ENCODE assay signal across 8 cellular contexts in genomic region chr14:77040995-77041744, GRCh38. TPM values are rescaled to one million over a fixed set of nuclear protein-coding genes. Genes with fewer than 3 reads are reported as not detected.
DNase-seq lines count a peak whose midpoint lies in the region; ATAC-seq, FAIRE-seq and TF ChIP-seq lines count a peak whose summit lies in the region.

No MANE protein-coding gene starts in this region.

- H3K27me3 ChIP-seq in effector memory CD4-positive, alpha-beta T cell (replicated peaks; ENCODE audit: control insufficient read depth, insufficient read depth, low read length, poor library complexity, severe bottlenecking): no peaks in the 10 kb centered on the region
- no peaks in the 10 kb centered on the region for H3K27me3 ChIP-seq in ovary

- TF ChIP-seq CTCF in ovary (IDR thresholded peaks at IDR 0.05): no peak

- FAIRE-seq in frontal cortex (lab: Jason Lieb, UNC): no peak

- peak overlapping the region; percentile 76 for H3K4me3 ChIP-seq in SK-N-MC
- H3K4me3 ChIP-seq in effector memory CD4-positive, alpha-beta T cell (ENCODE audit: insufficient read depth, low read depth, low read length, poor library complexity, severe bottlenecking): peak overlapping the region; percentile 40
- H3K4me3 ChIP-seq in ovary: peak overlapping the region; percentile 23

- WGBS in ovary, 3 donors: 27 to 33% (median 31%) methylated on average over 17 of the region's 17 CpGs

- H3K4me1 ChIP-seq in effector memory CD4-positive, alpha-beta T cell (ENCODE audit: control insufficient read depth, insufficient read depth, low read length, poor library complexity, severe bottlenecking): peaks cover 71% of the 10 kb centered on the region
- H3K4me1 ChIP-seq in ovary (ENCODE audit: insufficient read depth): peaks cover 44% of the 10 kb centered on the region

- ATAC-seq in HG02678 (IDR thresholded peaks at IDR 0.05; ENCODE audit: unreplicated experiment) (no peak), HG03097 (IDR thresholded peaks at IDR 0.05; ENCODE audit: low FRiP score, unreplicated experiment) (no peak)

- H3K9me3 ChIP-seq in SK-N-MC (ENCODE audit: low read depth, low read length) (no peaks in the 10 kb centered on the region), ovary (no peaks in the 10 kb centered on the region)
- no peaks in the 10 kb centered on the region for H3K9me3 ChIP-seq in effector memory CD4-positive, alpha-beta T cell (ENCODE audit: control insufficient read depth, low read length)

- intact Hi-C loops in ovary (cut with DNase I): loop anchor here in 2 of 4 donors (2.0 to 5.0 kb wide), 3 partner anchors 14 to 124 kb away; no protein-coding TSS in a partner anchor

- TF ChIP-seq EP300 in ovary (IDR thresholded peaks at IDR 0.05): no peak

- H3K36me3 ChIP-seq in SK-N-MC (ENCODE audit: insufficient read depth, low read length) (no peaks in the 10 kb centered on the region), ovary (no peaks in the 10 kb centered on the region)
- H3K36me3 ChIP-seq in effector memory CD4-positive, alpha-beta T cell (ENCODE audit: control insufficient read depth, insufficient read depth, low read length): no peaks in the 10 kb centered on the region

- peak overlapping the region; percentile 75 for H3K9ac ChIP-seq in SK-N-MC (ENCODE audit: insufficient read length)

- TF ChIP-seq POLR2A in ovary (IDR thresholded peaks at IDR 0.05): no peak

- H3K27ac ChIP-seq in SK-N-MC (peak overlapping the region; percentile 99), ovary (peak overlapping the region in 1 of 2 donors; percentile 92)
- H3K27ac ChIP-seq in effector memory CD4-positive, alpha-beta T cell (ENCODE audit: insufficient read depth, low read length, poor library complexity, severe bottlenecking): peak overlapping the region; percentile 98

- DNase-seq in NCI-H748 (lab: John Stamatoyannopoulos, UW; ENCODE audit: unreplicated experiment) (peak; percentile 83), NCI-H748 treated with DMSO at 0.1 percent for 48 hours (lab: John Stamatoyannopoulos, UW) (no peak), SK-N-MC (ENCODE audit: low read depth, low spot score) (no peak), ovary (peak in 2 of 5 donors; percentile 56 to 57), frontal cortex (ENCODE audit: low spot score in 2 of 2) (no peak)
- DNase-seq in effector memory CD4-positive, alpha-beta T cell: peak; percentile 34 to 54 (median 40)

RNA-seq across cellular contexts. Expression of gene IRF2BPL, which starts 12.7 kb away (rescaled TPM):
- total RNA-seq in ovary (100 to 1,000 TPM in 2 of 7 donors, 10 to 100 TPM in 5; 52.2 to 126 (median 78.4) TPM), frontal cortex (68.9 TPM)
- 10 to 100 TPM; 14.1 to 35.0 TPM for polyA plus RNA-seq in ovary

RNA-seq across cellular contexts. Expression of gene CIPC, which starts 56.9 kb away (rescaled TPM):
- total RNA-seq in ovary (10 to 100 TPM; 13.7 to 32.4 (median 22.2) TPM), frontal cortex (44.8 TPM)
- 10 to 100 TPM in 1 of 2 donors, 1 to 10 TPM in 1; 7.0 to 10.4 TPM for polyA plus RNA-seq in ovary

Comparison
In these comparisons a context has a peak if more than half of its experiments do, and no peak if none do; other contexts are left out.
1. DNase-seq: peak in NCI-H748 (single experiment) and effector memory CD4-positive, alpha-beta T cell (3 of 3); none in NCI-H748 treated with DMSO at 0.1 percent for 48 hours (single experiment), SK-N-MC (single experiment) and frontal cortex (0 of 2).
2. H3K4me3 ChIP-seq: peak in every context shown above with its lines; median percentile 76 in SK-N-MC; 40 in effector memory CD4-positive, alpha-beta T cell; 23 in ovary.